13 cellular contexts compared by ENCODE assay signal in genomic region chr2:85393836-85394235, GRCh38. TPM values are rescaled to one million over a fixed set of nuclear protein-coding genes. Genes with fewer than 3 reads are reported as not detected.
DNase-seq lines count a peak whose midpoint lies in the region; ATAC-seq and TF ChIP-seq lines count a peak whose summit lies in the region.
"Had no signal": no experiment of that assay in that cellular context is flagged by ENCODE, and none has a peak within 500 bp of the region (broad histone marks: within the 10 kb centered on the region; RNA-seq: fewer than 3 reads in every experiment).

No MANE protein-coding gene starts in this region.

- H3K9ac ChIP-seq in parathyroid adenoma (no peak overlapping the region), mesendoderm (ENCODE audit: low read length) (no peak overlapping the region)

- H3K56ac ChIP-seq in mesendoderm (ENCODE audit: low read length), result no peak overlapping the region

- H3K4me1 Mint-ChIP-seq in HFFc6 (ENCODE audit: low read depth), result peaks cover 21% of the 10 kb centered on the region

- no CpG with 5 or more reads among the region's 4 CpGs for WGBS in mesendoderm (ENCODE audit: extremely low coverage, insufficient coverage, low lambda C conversion rate)

- H2BK120ac ChIP-seq in mesendoderm (ENCODE audit: low read depth, low read length), result no peak overlapping the region

- H3K36me3 ChIP-seq in parathyroid adenoma (ENCODE audit: control insufficient read depth, insufficient read depth, low read length), result no peaks in the 10 kb centered on the region
- no peaks in the 10 kb centered on the region for H3K36me3 ChIP-seq in mesendoderm (ENCODE audit: control insufficient read depth, insufficient read depth, low read length)
- H3K36me3 ChIP-seq: SJCRH30 had no signal

- H3K27ac ChIP-seq in caudate nucleus (ENCODE audit: low read depth, low read length), result peak overlapping the region; percentile 24
- peak overlapping the region; percentile 97 for H3K27ac ChIP-seq in parathyroid adenoma
- no peak overlapping the region for H3K27ac ChIP-seq in mesendoderm (ENCODE audit: low read depth, low read length)
- H3K27ac ChIP-seq: brain microvascular endothelial cell, hepatocyte, SJCRH30 had no signal

- no peak overlapping the region for H2AFZ ChIP-seq in parathyroid adenoma
- H2AFZ ChIP-seq: hepatocyte had no signal

- H3K4me3 ChIP-seq in AG10803 (ENCODE audit: low read length) (no peak overlapping the region), parathyroid adenoma (ENCODE audit: low read depth, low read length) (no peak overlapping the region), mesendoderm (ENCODE audit: low read length) (no peak overlapping the region)
- H3K4me3 ChIP-seq: hepatocyte, SJCRH30 had no signal

- no peak overlapping the region for H3K18ac ChIP-seq in mesendoderm (ENCODE audit: low read length)

- no peaks in the 10 kb centered on the region; the same call in 1 of the 2 replicates for H3K27me3 Mint-ChIP-seq in HFFc6 (ENCODE audit: insufficient read depth)

- H3K23ac ChIP-seq in mesendoderm (ENCODE audit: low read length), result no peak overlapping the region

- no peak overlapping the region for H2BK15ac ChIP-seq in mesendoderm (replicated peaks; ENCODE audit: low read depth)

- H3K9me3 ChIP-seq in parathyroid adenoma (ENCODE audit: control insufficient read depth, low read length), result no peaks in the 10 kb centered on the region
- H3K9me3 ChIP-seq: SJCRH30 had no signal

- H3K79me2 ChIP-seq in parathyroid adenoma, result peaks cover 3% of the 10 kb centered on the region
- no peaks in the 10 kb centered on the region for H3K79me2 ChIP-seq in mesendoderm (ENCODE audit: control insufficient read depth, insufficient read depth, low read length)
- H3K79me2 ChIP-seq: hepatocyte had no signal

- H3K27me3 ChIP-seq in parathyroid adenoma (ENCODE audit: control insufficient read depth, insufficient read depth, low read length), result no peaks in the 10 kb centered on the region
- no peaks in the 10 kb centered on the region for H3K27me3 ChIP-seq in mesendoderm (ENCODE audit: insufficient read depth, low read length, poor library complexity)
- H3K27me3 ChIP-seq: brain microvascular endothelial cell, hepatocyte, SJCRH30 had no signal

- DNase-seq in AG10803 (ENCODE audit: low read depth) (peak; percentile 56), HFFc6 (peak; percentile 43), caudate nucleus (lab: John Stamatoyannopoulos, UW) (no peak), mesendoderm (no peak), mucosa of gallbladder (ENCODE audit: low spot score) (no peak), NCI-H446 (lab: John Stamatoyannopoulos, UW) (no peak)
- DNase-seq: activated CD4-positive, CD25-positive, alpha-beta regulatory T cell; brain microvascular endothelial cell; left ventricle myocardium superior had no signal

- no peak overlapping the region for H2AK5ac ChIP-seq in mesendoderm (ENCODE audit: low read length)

- no peak overlapping the region for H3K4ac ChIP-seq in mesendoderm (ENCODE audit: low read depth, low read length)

- H3K36me3 Mint-ChIP-seq in HFFc6 (ENCODE audit: low read depth), result no peaks in the 10 kb centered on the region

- H3K4me2 ChIP-seq in parathyroid adenoma (ENCODE audit: low read length) (no peak overlapping the region), mesendoderm (ENCODE audit: low read length) (no peak overlapping the region)
- H3K4me2 ChIP-seq: hepatocyte had no signal

- no peak overlapping the region for H3K4me3 Mint-ChIP-seq in HFFc6

- ATAC-seq in activated CD4-positive, CD25-positive, alpha-beta regulatory T cell treated with anti-CD3 and anti-CD28 coated beads, Interleukin-2, amount 50 U/mL, for 24 hours, result no peak
- ATAC-seq: left ventricle myocardium superior had no signal

- H2BK5ac ChIP-seq in mesendoderm (ENCODE audit: low read length), result no peak overlapping the region

- TF ChIP-seq CTCF in AG10803 (conservative IDR thresholded peaks at IDR 0.05; ENCODE audit: low read length), result no peak
- TF ChIP-seq CTCF in HFFc6 (IDR thresholded peaks at IDR 0.05), result no peak
- no peak for TF ChIP-seq CTCF in parathyroid adenoma (IDR thresholded peaks at IDR 0.05)

- H4K8ac ChIP-seq in mesendoderm (ENCODE audit: low read depth, low read length), result no peak overlapping the region

- no peak overlapping the region for H4K5ac ChIP-seq in mesendoderm (ENCODE audit: low read length)

- H3K9me3 Mint-ChIP-seq in HFFc6, result no peaks in the 10 kb centered on the region

- H3K4me1 ChIP-seq in parathyroid adenoma (peaks cover 59% of the 10 kb centered on the region), mesendoderm (ENCODE audit: control insufficient read depth, low read depth, low read length) (no peaks in the 10 kb centered on the region)
- H3K4me1 ChIP-seq: SJCRH30 had no signal

- peak overlapping the region; percentile 12 for H3K27ac Mint-ChIP-seq in HFFc6

- H3K79me1 ChIP-seq in mesendoderm (ENCODE audit: low read length), result no peaks in the 10 kb centered on the region

RNA-seq across cellular contexts. Expression of gene CAPG, which starts 16.3 kb away (rescaled TPM):
- 10 to 100 TPM; 10.7 to 49.6 (median 13.6) TPM for total RNA-seq in HFFc6 (2021; fragmentation: NEBNext Ultra II Directional; extraction: Animal tissue kit (Norgen Biotek cat#: 25700))
- polyA plus RNA-seq in mesendoderm (2013, experiment 1 of 2), result 110 TPM
- 113 TPM for polyA plus RNA-seq in mesendoderm (2013, experiment 2 of 2)
- 125 TPM for total RNA-seq in mucosa of gallbladder

RNA-seq across cellular contexts. Expression of gene SH2D6, which starts 24.7 kb away (rescaled TPM):
- total RNA-seq in HFFc6 (2021; fragmentation: NEBNext Ultra II Directional; extraction: Animal tissue kit (Norgen Biotek cat#: 25700)), result under 1 TPM in 3 of 6 experiments, not detected in 3; 0.25 to 0.52 (median 0.37) TPM
- 0.17 TPM for polyA plus RNA-seq in mesendoderm (2013, experiment 1 of 2)
- 0.11 TPM for polyA plus RNA-seq in mesendoderm (2013, experiment 2 of 2)
- 9.9 TPM for total RNA-seq in mucosa of gallbladder
- total RNA-seq: left ventricle myocardium superior had no signal

RNA-seq across cellular contexts. Expression of gene ELMOD3, which starts 39.3 kb away (rescaled TPM):
- 10 to 100 TPM in 2 of 6 experiments, 1 to 10 TPM in 4; 7.0 to 10.9 (median 9.3) TPM for total RNA-seq in HFFc6 (2021; fragmentation: NEBNext Ultra II Directional; extraction: Animal tissue kit (Norgen Biotek cat#: 25700))
- 5.0 TPM for polyA plus RNA-seq in mesendoderm (2013, experiment 1 of 2)
- 4.7 TPM for polyA plus RNA-seq in mesendoderm (2013, experiment 2 of 2)
- total RNA-seq in mucosa of gallbladder, result 30.3 TPM

RNA-seq across cellular contexts. Expression of gene RETSAT, which starts 39.5 kb away (rescaled TPM):
- total RNA-seq in HFFc6 (2021; fragmentation: NEBNext Ultra II Directional; extraction: Animal tissue kit (Norgen Biotek cat#: 25700)), result 10 to 100 TPM; 36.3 to 50.4 (median 39.0) TPM
- polyA plus RNA-seq in mesendoderm (2013, experiment 1 of 2), result 6.9 TPM
- 7.5 TPM for polyA plus RNA-seq in mesendoderm (2013, experiment 2 of 2)
- total RNA-seq in mucosa of gallbladder, result 86.4 TPM

Comparison
In these comparisons a context has a peak if more than half of its experiments do, and no peak if none do; other contexts are left out.
1. DNase-seq: peak in AG10803 (single experiment) and HFFc6 (single experiment); none in caudate nucleus (0 of 61), mesendoderm (single experiment), mucosa of gallbladder (single experiment) and NCI-H446 (0 of 2).